ENCODE assay signal across 10 cellular contexts in the genomic region with DNA sequence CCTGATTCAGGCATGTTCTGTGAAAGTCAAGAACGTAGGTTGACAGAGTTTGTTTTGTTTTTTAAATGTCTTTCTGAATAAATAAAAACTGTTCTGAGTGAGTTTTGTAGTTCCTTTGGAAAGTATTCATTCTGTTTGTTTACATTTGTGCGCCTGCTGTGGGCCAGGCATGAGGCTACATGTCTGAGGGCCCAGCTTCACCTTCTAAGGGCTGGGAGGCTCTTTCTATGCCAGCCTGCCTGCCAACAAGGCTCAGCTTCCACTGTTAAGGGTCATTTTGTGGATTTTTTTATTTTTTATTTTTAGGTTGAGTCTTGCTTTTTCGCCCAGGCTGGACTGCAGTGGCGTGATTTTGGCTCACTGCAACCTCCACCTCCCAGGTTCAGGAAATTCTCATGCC.
"Had no signal": no experiment of that assay in that cellular context is flagged by ENCODE, and none has a peak within 500 bp of the region (broad histone marks: within the 10 kb centered on the region; RNA-seq: fewer than 3 reads in every experiment).

No MANE protein-coding gene starts in this region.

- H3K27me3 ChIP-seq: heart right ventricle, ovary, stomach, uterus had no signal

- H3K27ac ChIP-seq: heart right ventricle, ovary, stomach, uterus had no signal

- H3K9me3 ChIP-seq: heart right ventricle, ovary, stomach, uterus had no signal

- DNase-seq: activated CD4-positive, alpha-beta T cell treated with anti-CD3 and anti-CD28 coated beads for 48 hours; activated CD8-positive, alpha-beta memory T cell treated with anti-CD3 and anti-CD28 coated beads for 24 hours; activated T-cell treated with anti-CD3 and anti-CD28 coated beads for 4 hours; heart right ventricle; ovary; stomach; uterus had no signal

- ATAC-seq: heart right ventricle; left lobe of liver; natural killer cell treated with Interleukin-12 subunit alpha and Interleukin-12 subunit beta and Interleukin-15 and Interleukin-18, amount 100 ng/mL, for 72 hours; WTC11 had no signal

- H3K4me3 ChIP-seq: heart right ventricle, ovary, stomach, uterus had no signal

- H3K36me3 ChIP-seq: ovary, uterus had no signal

- H3K4me1 ChIP-seq: uterus had no signal
